ENCODE assay signal across 30 cellular contexts in the genomic region with DNA sequence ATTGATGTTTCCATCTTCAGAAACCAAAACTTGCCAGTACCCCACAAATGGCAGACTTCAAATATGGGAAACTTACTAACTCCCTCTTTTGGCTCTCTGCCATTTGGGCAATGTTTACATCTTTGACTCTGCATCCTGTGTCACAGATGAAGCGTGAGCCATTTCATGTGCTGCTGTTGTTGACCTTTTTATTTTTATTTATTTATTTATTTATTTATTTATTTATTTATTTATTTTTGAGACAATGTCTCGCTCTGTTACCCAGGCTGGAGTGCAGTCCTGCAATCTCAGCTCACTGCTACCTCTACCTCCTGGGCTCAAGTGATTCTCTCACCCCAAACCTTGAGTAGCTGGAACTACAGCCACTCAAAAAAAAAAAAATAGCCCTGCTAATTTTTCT.
"Had no signal": no experiment of that assay in that cellular context is flagged by ENCODE, and none has a peak within 500 bp of the region (broad histone marks: within the 10 kb centered on the region; RNA-seq: fewer than 3 reads in every experiment).

No MANE protein-coding gene starts in this region.

- H3K36me3 Mint-ChIP-seq: immature natural killer cell; naive thymus-derived CD8-positive, alpha-beta T cell; stimulated activated effector memory CD8-positive, alpha-beta T cell treated with anti-CD3 and anti-CD28 coated beads, Interleukin-12 subunit alpha, Interleukin-12 subunit beta, amount 100 ng/mL, for 72 hours had no signal

- DNase-seq: hypothalamus; immature natural killer cell; kidney; left colon; left lung; lower lobe of right lung; mammary epithelial cell; mesenchymal stem cell; naive thymus-derived CD8-positive, alpha-beta T cell; nucleus accumbens; pancreas; posterior cingulate gyrus; retina; right cardiac atrium; stimulated activated CD4-positive, alpha-beta T cell treated with anti-CD3 and anti-CD28 coated beads, Interleukin-12 subunit alpha, Interleukin-12 subunit beta, amount 100 ng/mL, for 4 hours; stimulated activated CD4-positive, alpha-beta T cell treated with anti-CD3 and anti-CD28 coated beads, Interleukin-15, amount 100 ng/mL, for 24 hours; stimulated activated CD4-positive, alpha-beta T cell treated with anti-CD3 and anti-CD28 coated beads, Interleukin-2, amount 100 ng/mL, for 24 hours; stimulated activated CD4-positive, alpha-beta T cell treated with anti-CD3 and anti-CD28 coated beads, Interleukin-4, amount 100 ng/mL, for 24 hours; stimulated activated naive CD4-positive, alpha-beta T cell; tibial artery; trophoblast cell; upper lobe of right lung had no signal

- H3K36me3 ChIP-seq: left lung, lower lobe of right lung, pancreas, prostate gland, suprapubic skin, thoracic aorta, tibial artery, upper lobe of right lung had no signal

- H3K27ac Mint-ChIP-seq: immature natural killer cell; naive thymus-derived CD8-positive, alpha-beta T cell; nephron; stimulated activated effector memory CD8-positive, alpha-beta T cell treated with anti-CD3 and anti-CD28 coated beads, Interleukin-12 subunit alpha, Interleukin-12 subunit beta, amount 100 ng/mL, for 72 hours; stimulated activated naive CD8-positive, alpha-beta T cell treated with anti-CD3 and anti-CD28 coated beads, Interleukin-15, Interleukin-2, amounts not matched to agents 100 ng/mL and 50 ng/mL, for 24 hours had no signal

- H3K9me3 ChIP-seq: left lung, lower lobe of right lung, pancreas, prostate gland, suprapubic skin, thoracic aorta, tibial artery, upper lobe of right lung had no signal

- H3K4me1 Mint-ChIP-seq: immature natural killer cell; naive thymus-derived CD8-positive, alpha-beta T cell; neural crest cell; stimulated activated effector memory CD8-positive, alpha-beta T cell treated with anti-CD3 and anti-CD28 coated beads, Interleukin-12 subunit alpha, Interleukin-12 subunit beta, amount 100 ng/mL, for 72 hours had no signal

- H3K9me3 Mint-ChIP-seq: immature natural killer cell; naive thymus-derived CD8-positive, alpha-beta T cell; nephron; neural crest cell; stimulated activated effector memory CD8-positive, alpha-beta T cell treated with anti-CD3 and anti-CD28 coated beads, Interleukin-12 subunit alpha, Interleukin-12 subunit beta, amount 100 ng/mL, for 72 hours; stimulated activated naive CD8-positive, alpha-beta T cell treated with anti-CD3 and anti-CD28 coated beads, Interleukin-15, Interleukin-2, amounts not matched to agents 100 ng/mL and 50 ng/mL, for 24 hours had no signal

- H3K27me3 ChIP-seq: pancreas, suprapubic skin, upper lobe of right lung had no signal

- H3K4me3 Mint-ChIP-seq: immature natural killer cell; naive thymus-derived CD8-positive, alpha-beta T cell; nephron; neural crest cell; stimulated activated effector memory CD8-positive, alpha-beta T cell treated with anti-CD3 and anti-CD28 coated beads, Interleukin-12 subunit alpha, Interleukin-12 subunit beta, amount 100 ng/mL, for 72 hours; stimulated activated naive CD8-positive, alpha-beta T cell treated with anti-CD3 and anti-CD28 coated beads, Interleukin-15, Interleukin-2, amounts not matched to agents 100 ng/mL and 50 ng/mL, for 24 hours had no signal

- H3K4me1 ChIP-seq: left lung, lower lobe of right lung, pancreas, prostate gland, suprapubic skin, tibial artery had no signal

- H3K27ac ChIP-seq: left lung, lower lobe of right lung, pancreas, prostate gland, skin epidermis, suprapubic skin, thoracic aorta, tibial artery, upper lobe of right lung had no signal

- H3K4me3 ChIP-seq: left lung, lower lobe of right lung, pancreas, prostate gland, skin epidermis, suprapubic skin, thoracic aorta, tibial artery, upper lobe of right lung had no signal
